In genomic region chr10:124367936-124368335, GRCh38 we compare ENCODE assay signal across 15 cellular contexts.
"Had no signal": no experiment of that assay in that cellular context is flagged by ENCODE, and none has a peak within 500 bp of the region (broad histone marks: within the 10 kb centered on the region; RNA-seq: fewer than 3 reads in every experiment).

No MANE protein-coding gene starts in this region.

- ATAC-seq: effector memory CD8-positive, alpha-beta T cell; gastrocnemius medialis; natural killer cell treated with Interleukin-12 subunit alpha and Interleukin-12 subunit beta and Interleukin-15 and Interleukin-18, amount 100 ng/mL, for 72 hours had no signal

- H3K27ac ChIP-seq: epithelial cell of prostate, esophagus muscularis mucosa, gastrocnemius medialis, left ventricle myocardium inferior, right atrium auricular region, sigmoid colon, skin epidermis had no signal

- H3K4me1 ChIP-seq: esophagus muscularis mucosa, gastrocnemius medialis, left ventricle myocardium inferior, right atrium auricular region, sigmoid colon had no signal

- H3K27me3 ChIP-seq: esophagus muscularis mucosa, gastrocnemius medialis, right atrium auricular region, sigmoid colon had no signal

- H3K9me3 ChIP-seq: esophagus muscularis mucosa, gastrocnemius medialis, left ventricle myocardium inferior, right atrium auricular region, sigmoid colon had no signal

- H3K36me3 ChIP-seq: esophagus muscularis mucosa, gastrocnemius medialis, left ventricle myocardium inferior, right atrium auricular region, sigmoid colon had no signal

- H3K4me3 ChIP-seq: esophagus muscularis mucosa, gastrocnemius medialis, left ventricle myocardium inferior, lung, right atrium auricular region, sigmoid colon, skin epidermis had no signal

- DNase-seq: effector memory CD8-positive, alpha-beta T cell; gastrocnemius medialis; left ventricle myocardium inferior; mesenchymal stem cell; midbrain; sigmoid colon; stimulated activated CD4-positive, alpha-beta T cell treated with anti-CD3 and anti-CD28 coated beads, Interleukin-2, amount 100 ng/mL, for 24 hours; stimulated activated CD4-positive, alpha-beta T cell treated with anti-CD3 and anti-CD28 coated beads, Interleukin-4, amount 100 ng/mL, for 4 hours; stimulated activated naive CD4-positive, alpha-beta T cell treated with Interleukin-2 at 50 U/mL for 16 hours had no signal
